ENCODE assay signal across 16 cellular contexts in the genomic region with DNA sequence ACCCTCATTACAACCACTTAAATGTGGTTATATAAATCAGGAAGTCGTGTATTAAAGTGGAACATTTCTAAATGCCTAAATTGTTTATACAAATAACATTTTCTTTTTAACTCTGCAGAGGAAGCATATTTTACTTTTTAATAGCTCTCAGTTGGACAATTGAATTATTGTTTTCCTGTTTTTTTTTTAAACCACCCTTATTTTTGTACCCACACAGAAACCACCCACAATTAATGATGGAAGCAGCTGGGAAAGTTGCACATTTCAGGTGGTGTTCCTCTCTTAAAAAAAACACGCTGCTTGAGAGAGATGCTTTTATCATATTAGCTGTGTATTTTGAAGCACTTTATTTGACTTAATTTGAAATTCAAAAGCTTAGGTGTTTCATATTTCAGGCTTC.
"Had no signal": no experiment of that assay in that cellular context is flagged by ENCODE, and none has a peak within 500 bp of the region (broad histone marks: within the 10 kb centered on the region; RNA-seq: fewer than 3 reads in every experiment).

No MANE protein-coding gene starts in this region.

- H3K36me3 ChIP-seq: neutrophil, right atrium auricular region, tibial nerve had no signal

- DNase-seq: activated CD4-positive, alpha-beta T cell treated with anti-CD3 and anti-CD28 coated beads, Interleukin-2, amount 10 ng/mL, durations not matched to agents 7 days and 5 days; activated CD4-positive, CD25-positive, alpha-beta regulatory T cell; activated naive CD4-positive, alpha-beta T cell treated with anti-CD3 and anti-CD28 coated beads for 36 hours; activated T-cell treated with anti-CD3 and anti-CD28 coated beads for 4 hours; caudate nucleus; effector CD8-positive, alpha-beta T cell; hippocampal formation; kidney glomerular epithelial cell; naive thymus-derived CD4-positive, alpha-beta T cell; stimulated activated CD4-positive, alpha-beta T cell treated with anti-CD3 and anti-CD28 coated beads, Interleukin-1b, Interleukin-23, amount 100 ng/mL, for 48 hours had no signal

- H3K9me3 ChIP-seq: neutrophil, right atrium auricular region, tibial nerve had no signal

- H3K4me1 ChIP-seq: right atrium auricular region had no signal

- H3K4me3 ChIP-seq: coronary artery, right atrium auricular region, tibial nerve had no signal

- H3K27me3 ChIP-seq: neutrophil, right atrium auricular region, tibial nerve had no signal

- H3K27ac ChIP-seq: coronary artery, neutrophil, right atrium auricular region had no signal

- ATAC-seq: activated T-helper 17 cell treated with anti-CD3 and anti-CD28 coated beads, Interleukin-2, amount 50 U/mL, for 72 hours; naive thymus-derived CD4-positive, alpha-beta T cell; stimulated activated memory B cell treated with anti-CD40 and anti-IgM and Interleukin-4, amounts not matched to agents 10 μg/mL and 1 μg/mL and 100 μg/mL, for 72 hours had no signal
